Comparison of ENCODE assay signal across 10 cellular contexts in the genomic region with DNA sequence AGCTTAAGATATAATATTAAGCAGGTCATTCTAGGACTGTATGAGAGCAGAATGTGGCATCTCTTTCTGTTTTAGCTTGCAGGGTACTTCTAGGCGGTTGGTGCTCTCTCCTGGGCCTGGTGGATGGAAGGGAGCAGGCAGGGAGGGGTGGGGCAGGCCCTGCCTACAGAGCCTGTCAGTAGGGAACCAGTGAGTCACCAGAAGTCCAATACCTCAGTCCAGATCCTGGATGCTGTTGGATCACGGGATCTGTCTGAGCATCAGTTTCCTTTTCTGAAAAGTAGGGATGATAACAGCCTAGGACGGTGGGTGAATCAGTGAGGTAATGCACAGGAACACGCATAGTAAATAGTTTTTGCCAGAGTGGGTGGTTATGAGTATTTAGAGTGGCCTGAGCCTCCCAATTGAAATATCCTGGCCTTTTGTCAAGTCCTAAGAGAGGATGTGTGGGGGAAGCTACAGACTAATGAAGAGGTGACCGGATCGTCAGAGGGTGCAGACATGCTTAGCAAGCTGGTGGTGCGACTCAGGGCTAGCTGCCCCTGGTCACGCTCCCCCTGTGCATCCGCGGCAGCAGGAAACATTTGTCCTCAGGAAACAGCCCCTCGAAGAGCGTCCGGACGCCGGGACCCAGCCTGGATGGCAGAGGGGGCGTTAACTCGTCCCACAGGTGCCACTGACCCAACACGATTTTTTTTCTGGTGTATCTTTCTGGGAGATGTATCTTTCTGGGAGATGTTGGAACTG. TPM values are rescaled to one million over a fixed set of nuclear protein-coding genes. Genes with fewer than 3 reads are reported as not detected.
DNase-seq lines count a peak whose midpoint lies in the region; ATAC-seq and TF ChIP-seq lines count a peak whose summit lies in the region.
"Had no signal": no experiment of that assay in that cellular context is flagged by ENCODE, and none has a peak within 500 bp of the region (broad histone marks: within the 10 kb centered on the region; RNA-seq: fewer than 3 reads in every experiment).

No MANE protein-coding gene starts in this region.

- H4K20me1 ChIP-seq in mammary epithelial cell (ENCODE audit: insufficient read depth, low read length), result no peaks in the 10 kb centered on the region

- no peak for ATAC-seq in stimulated activated effector memory CD8-positive, alpha-beta T cell treated with anti-CD3 and anti-CD28 coated beads, Interleukin-12 subunit alpha, Interleukin-12 subunit beta, amount 100 ng/mL, for 72 hours
- ATAC-seq: upper lobe of right lung had no signal

- POLR2A ChIA-PET in HEK293 (lab: Yijun Ruan, JAX), result no interaction called here

- in situ Hi-C loops in mammary epithelial cell (cut with MboI; ENCODE audit: low sequenced_read_pairs in 2 of 2), result loop anchor here (5.0 kb wide), 2 partner anchors 139 to 224 kb away; no protein-coding TSS in a partner anchor

- intact Hi-C loops in mammary epithelial cell (cut with micrococcal nuclease), result no loop called here

- H3K4me1 ChIP-seq in HEK293 (ENCODE audit: control insufficient read depth, insufficient read depth, low read length), result no peaks in the 10 kb centered on the region
- H3K4me1 ChIP-seq in mammary epithelial cell (ENCODE audit: insufficient read depth, low read length), result peaks cover 11% of the 10 kb centered on the region
- peaks cover 36% of the 10 kb centered on the region for H3K4me1 ChIP-seq in suprapubic skin

- DNase-seq in mammary epithelial cell (peak; percentile 21), hepatic stellate cell (ENCODE audit: low spot score) (peak; percentile 84), suprapubic skin (ENCODE audit: low spot score in 2 of 2) (peak in 1 of 2 donors; percentile 77), NCI-H2107 treated with DMSO at 0.1 percent for 48 hours (lab: John Stamatoyannopoulos, UW; ENCODE audit: unreplicated experiment) (no peak), NOMO-1 treated with DMSO at 0.1 percent for 48 hours (lab: John Stamatoyannopoulos, UW; ENCODE audit: unreplicated experiment) (no peak)
- DNase-seq in stimulated activated effector memory CD8-positive, alpha-beta T cell treated with anti-CD3 and anti-CD28 coated beads, Interleukin-12 subunit alpha, Interleukin-12 subunit beta, amount 100 ng/mL, for 72 hours (ENCODE audit: low spot score in 2 of 2), result no peak
- DNase-seq in stimulated activated CD4-positive, alpha-beta T cell treated with anti-CD3 and anti-CD28 coated beads, Interleukin-12 subunit alpha, Interleukin-12 subunit beta, amount 100 ng/mL, for 4 hours, result no peak
- DNase-seq: midbrain, upper lobe of right lung had no signal

- no peak overlapping the region for H3K4me3 Mint-ChIP-seq in stimulated activated effector memory CD8-positive, alpha-beta T cell treated with anti-CD3 and anti-CD28 coated beads, Interleukin-12 subunit alpha, Interleukin-12 subunit beta, amount 100 ng/mL, for 72 hours

- CTCF ChIA-PET in HEK293 (lab: Yijun Ruan, JAX), result interaction anchor here (4.4 to 10.8 kb wide), 3 partner anchors 81 to 230 kb away, joined by 21 to 247 read pairs (median 120); no protein-coding TSS in a partner anchor
- CTCF ChIA-PET in mammary epithelial cell (lab: Charles Lee; ENCODE audit: low non-redundant PET), result no interaction called here

- WGBS in mammary epithelial cell (ENCODE audit: low coverage, missing lambda C conversion rate), result 47% methylated on average over 14 of the region's 18 CpGs
- WGBS in suprapubic skin, result 80% methylated on average over 18 of the region's 18 CpGs

- H3K4me2 ChIP-seq in mammary epithelial cell (ENCODE audit: insufficient read depth, low read depth, low read length), result no peak overlapping the region

- H3K27me3 ChIP-seq in mammary epithelial cell (ENCODE audit: insufficient read depth, low read length), result no peaks in the 10 kb centered on the region
- H3K27me3 ChIP-seq in suprapubic skin, result no peaks in the 10 kb centered on the region
- H3K27me3 ChIP-seq: upper lobe of right lung had no signal

- TF ChIP-seq POLR2A in suprapubic skin (IDR thresholded peaks at IDR 0.05), result no peak

- H3K36me3 ChIP-seq in HEK293 (ENCODE audit: control insufficient read depth in 2 of 2, insufficient read depth in 1 of 2, low read length in 2 of 2) (no peaks in the 10 kb centered on the region), mammary epithelial cell (ENCODE audit: insufficient read depth, low read length) (no peaks in the 10 kb centered on the region), suprapubic skin (no peaks in the 10 kb centered on the region)
- H3K36me3 ChIP-seq: upper lobe of right lung had no signal

- no peaks in the 10 kb centered on the region for H3K79me2 ChIP-seq in mammary epithelial cell (ENCODE audit: insufficient read depth, low read length)

- no peak for TF ChIP-seq EP300 in suprapubic skin (IDR thresholded peaks at IDR 0.05)

- H2AFZ ChIP-seq in mammary epithelial cell (ENCODE audit: low read depth, low read length), result no peak overlapping the region

- no peaks in the 10 kb centered on the region for H3K9me3 ChIP-seq in HEK293 (ENCODE audit: control insufficient read depth, insufficient read depth, low read depth, low read length)
- H3K9me3 ChIP-seq in mammary epithelial cell (replicated peaks; ENCODE audit: insufficient read depth, low read length), result no peaks in the 10 kb centered on the region
- H3K9me3 ChIP-seq in suprapubic skin, result no peaks in the 10 kb centered on the region
- H3K9me3 ChIP-seq: upper lobe of right lung had no signal

- no peak overlapping the region for H3K9ac ChIP-seq in mammary epithelial cell (ENCODE audit: insufficient read depth, low read length)

- BruUV-seq in mammary epithelial cell (replicated peaks; lab: Mats Ljungman, UMichigan), result no TSS peak

- peaks cover 8% of the 10 kb centered on the region for H3K4me1 Mint-ChIP-seq in stimulated activated effector memory CD8-positive, alpha-beta T cell treated with anti-CD3 and anti-CD28 coated beads, Interleukin-12 subunit alpha, Interleukin-12 subunit beta, amount 100 ng/mL, for 72 hours

- H3K9me3 Mint-ChIP-seq in stimulated activated effector memory CD8-positive, alpha-beta T cell treated with anti-CD3 and anti-CD28 coated beads, Interleukin-12 subunit alpha, Interleukin-12 subunit beta, amount 100 ng/mL, for 72 hours, result no peaks in the 10 kb centered on the region

- H3K4me3 ChIP-seq in HEK293 (ENCODE audit: low read depth, low read length) (no peak overlapping the region), mammary epithelial cell (replicated peaks in 1 of 3; ENCODE audit: insufficient read depth in 1 of 3, low read depth in 2 of 3, low read length in 3 of 3) (no peak overlapping the region), suprapubic skin (no peak overlapping the region)
- H3K4me3 ChIP-seq: upper lobe of right lung had no signal

- no peak overlapping the region for H3K27ac Mint-ChIP-seq in stimulated activated effector memory CD8-positive, alpha-beta T cell treated with anti-CD3 and anti-CD28 coated beads, Interleukin-12 subunit alpha, Interleukin-12 subunit beta, amount 100 ng/mL, for 72 hours

- dilution Hi-C loops in mammary epithelial cell (cut with HindIII; ENCODE audit: low sequenced_read_pairs), result loop anchor here (5.0 kb wide), 1 partner anchor 86 kb away; no protein-coding TSS in a partner anchor

- H3K36me3 Mint-ChIP-seq in stimulated activated effector memory CD8-positive, alpha-beta T cell treated with anti-CD3 and anti-CD28 coated beads, Interleukin-12 subunit alpha, Interleukin-12 subunit beta, amount 100 ng/mL, for 72 hours, result no peaks in the 10 kb centered on the region

- H3K27ac ChIP-seq in HEK293 (ENCODE audit: extremely low read depth, low read depth, low read length), result no peak overlapping the region
- H3K27ac ChIP-seq in mammary epithelial cell (ENCODE audit: insufficient read depth, low read depth, low read length), result no peak overlapping the region
- peak overlapping the region; percentile 73 for H3K27ac ChIP-seq in suprapubic skin
- H3K27ac ChIP-seq: upper lobe of right lung had no signal

- TF ChIP-seq CTCF in HEK293 (tag by site-specific recombination; IDR thresholded peaks at IDR 0.05), result no peak
- TF ChIP-seq CTCF in mammary epithelial cell (conservative IDR thresholded peaks at IDR 0.05 in 1 of 2, IDR thresholded peaks at IDR 0.05 in 1 of 2; ENCODE audit: extremely low read depth in 1 of 2, insufficient read depth in 1 of 2, low read depth in 1 of 2, low read length in 2 of 2), result no peak
- no peak for TF ChIP-seq CTCF in suprapubic skin (IDR thresholded peaks at IDR 0.05)

TF ChIP-seq in HEK293, 187 proteins besides CTCF, POLR2A, EP300 and RAD21 (continues in another document):
- peak; percentile 8; the same call in 1 of the 2 replicates for TF ChIP-seq ZBTB20 (tag by site-specific recombination; IDR thresholded peaks at IDR 0.05)
- 0 out of 2 replicates have a peak, but pooled peaks have one; percentile 73 for TF ChIP-seq ZNF660 (tag by site-specific recombination; IDR thresholded peaks at IDR 0.05)
- TF ChIP-seq ZBTB21 (tag by site-specific recombination; IDR thresholded peaks at IDR 0.05), result no peak
- TF ChIP-seq ZFHX2 (tag by site-specific recombination; conservative IDR thresholded peaks at IDR 0.05), result peak; percentile 61

RNA-seq across cellular contexts. Expression of a gene that starts 23.9 kb away (rescaled TPM):
- total RNA-seq in mammary epithelial cell (10 to 100 TPM; 24.3 to 94.2 TPM), suprapubic skin (10 to 100 TPM; 17.4 to 36.9 (median 25.5) TPM)
- 48.9 TPM for polyA plus RNA-seq in mammary epithelial cell
- polyA minus RNA-seq in mammary epithelial cell, result 177 TPM

RNA-seq across cellular contexts. Expression of a gene that starts 55.9 kb away (rescaled TPM):
- total RNA-seq in mammary epithelial cell (100 to 1,000 TPM; 145 to 609 TPM), suprapubic skin (100 to 1,000 TPM; 379 to 436 (median 414) TPM)
- 231 TPM for polyA plus RNA-seq in mammary epithelial cell
- 209 TPM for polyA minus RNA-seq in mammary epithelial cell

Comparison
In these comparisons a context has a peak if more than half of its experiments do, and no peak if none do; other contexts are left out.
1. DNase-seq: peak in mammary epithelial cell (single experiment) and hepatic stellate cell (single experiment); none in stimulated activated effector memory CD8-positive, alpha-beta T cell treated with anti-CD3 and anti-CD28 coated beads, Interleukin-12 subunit alpha, Interleukin-12 subunit beta, amount 100 ng/mL, for 72 hours (0 of 2), stimulated activated CD4-positive, alpha-beta T cell treated with anti-CD3 and anti-CD28 coated beads, Interleukin-12 subunit alpha, Interleukin-12 subunit beta, amount 100 ng/mL, for 4 hours (single experiment), NCI-H2107 treated with DMSO at 0.1 percent for 48 hours (single experiment) and NOMO-1 treated with DMSO at 0.1 percent for 48 hours (single experiment).